ENCODE assay signal across 8 cellular contexts in genomic region chr15:99791881-99792807, GRCh38. TPM values are rescaled to one million over a fixed set of nuclear protein-coding genes. Genes with fewer than 3 reads are reported as not detected.
DNase-seq lines count a peak whose midpoint lies in the region; ATAC-seq, FAIRE-seq and TF ChIP-seq lines count a peak whose summit lies in the region.
"Not testable (repeated sequence)": the region's sequence is repeated elsewhere in the genome, so short reads cannot be mapped to it uniquely, and the experiment has no call there.

No MANE protein-coding gene starts in this region.

- H3K27me3 ChIP-seq in GM23338 (ENCODE audit: insufficient read depth); WERI-Rb-1 (ENCODE audit: insufficient read depth, low read depth, severe bottlenecking): not testable (repeated sequence)

- H3K36me3 ChIP-seq in GM23338 (ENCODE audit: insufficient read depth); WERI-Rb-1: not testable (repeated sequence)

- not testable (repeated sequence) for H3K27ac Mint-ChIP-seq in GM23338, progenitor cell of endocrine pancreas

- H3K9me2 ChIP-seq in GM23338 (ENCODE audit: insufficient read depth), result not testable (repeated sequence)

- not testable (repeated sequence) for H3K4me3 Mint-ChIP-seq in GM23338; progenitor cell of endocrine pancreas (ENCODE audit: low read depth)

- not testable (repeated sequence) for H3K9me3 ChIP-seq in WERI-Rb-1 (ENCODE audit: severe bottlenecking)

- H3F3A ChIP-seq in GM23338 (replicated peaks; ENCODE audit: low read depth), result not testable (repeated sequence)

- H3K4me1 Mint-ChIP-seq in GM23338; progenitor cell of endocrine pancreas (ENCODE audit: low read depth): not testable (repeated sequence)

- H3K9me3 Mint-ChIP-seq in GM23338; progenitor cell of endocrine pancreas (ENCODE audit: low read depth): not testable (repeated sequence)

- H4K20me1 ChIP-seq in GM23338 (replicated peaks; ENCODE audit: insufficient read depth), result not testable (repeated sequence)

- H3K4me3 ChIP-seq in GM23338; WERI-Rb-1 (ENCODE audit: low read depth, low read length): not testable (repeated sequence)

- not testable (repeated sequence) for H3K4me1 ChIP-seq in GM23338 (ENCODE audit: insufficient read depth)

- not testable (repeated sequence) for H3K27me3 Mint-ChIP-seq in GM23338 (ENCODE audit: insufficient read depth, low read depth, poor library complexity); progenitor cell of endocrine pancreas

- not testable (repeated sequence) for DNase-seq in D721Med (ENCODE audit: insufficient read length, low spot score); WERI-Rb-1; progenitor cell of endocrine pancreas (ENCODE audit: low spot score, unreplicated experiment)
- DNase-seq in GM23338 (ENCODE audit: low spot score) (peak; percentile 46), KBM-7 (peak; percentile 66), NCI-H526 (lab: John Stamatoyannopoulos, UW) (peak; percentile 15 to 76), RPMI7951 (ENCODE audit: low read depth) (peak; percentile 3), hepatic stellate cell (ENCODE audit: low spot score) (peak; percentile 7)

- TF ChIP-seq CTCF in D721Med (IDR thresholded peaks at IDR 0.05; ENCODE audit: insufficient read depth, missing control alignments) (peak; percentile 27), GM23338 (conservative IDR thresholded peaks at IDR 0.05; ENCODE audit: low read depth in 2 of 2) (peak; percentile 23 to 71; a peak in 3 of 4 replicates), WERI-Rb-1 (IDR thresholded peaks at IDR 0.05; ENCODE audit: low read depth, low read length) (peak; percentile 13; the same call in 1 of the 2 replicates), progenitor cell of endocrine pancreas (IDR thresholded peaks at IDR 0.05; ENCODE audit: unreplicated experiment) (peak; percentile 24)

- not testable (repeated sequence) for H3K4me2 ChIP-seq in GM23338

- H2AFZ ChIP-seq in GM23338, result not testable (repeated sequence)

- FAIRE-seq in D721Med (lab: Jason Lieb, UNC), result not testable (repeated sequence)

- H3K27ac ChIP-seq in GM23338 (ENCODE audit: low read depth); WERI-Rb-1: not testable (repeated sequence)

- not testable (repeated sequence) for H3K79me2 ChIP-seq in GM23338 (replicated peaks; ENCODE audit: insufficient read depth)

- not testable (repeated sequence) for H3K36me3 Mint-ChIP-seq in GM23338 (ENCODE audit: low read depth); progenitor cell of endocrine pancreas (ENCODE audit: insufficient read depth)

- peak; percentile 68 for ATAC-seq in GM23338

- in situ Hi-C loops in KBM-7 (cut with MboI; ENCODE audit: low pct_unique_long_range_greater_than_20kb, low sequenced_read_pairs), result not testable (repeated sequence)

RNA-seq across cellular contexts. Expression of gene LYSMD4, which starts 58.9 kb away (rescaled TPM):
- total RNA-seq in GM23338 (2014; rRNA removed; shearing (Covaris generic)), result 20.9 and 23.8 TPM in 2 replicates
- 7.5 and 9.8 TPM in 2 replicates for polyA plus RNA-seq in GM23338 (2016; fragmentation: Nextera tagmentation; extraction: Ambion mirVana)
- 5.4 and 9.4 TPM in 2 replicates for total RNA-seq in RPMI7951 (2014; rRNA removed; shearing (Covaris generic))
- 17.9 and 18.8 TPM in 2 replicates for total RNA-seq in progenitor cell of endocrine pancreas
